9 cellular contexts compared by ENCODE assay signal in the genomic region with DNA sequence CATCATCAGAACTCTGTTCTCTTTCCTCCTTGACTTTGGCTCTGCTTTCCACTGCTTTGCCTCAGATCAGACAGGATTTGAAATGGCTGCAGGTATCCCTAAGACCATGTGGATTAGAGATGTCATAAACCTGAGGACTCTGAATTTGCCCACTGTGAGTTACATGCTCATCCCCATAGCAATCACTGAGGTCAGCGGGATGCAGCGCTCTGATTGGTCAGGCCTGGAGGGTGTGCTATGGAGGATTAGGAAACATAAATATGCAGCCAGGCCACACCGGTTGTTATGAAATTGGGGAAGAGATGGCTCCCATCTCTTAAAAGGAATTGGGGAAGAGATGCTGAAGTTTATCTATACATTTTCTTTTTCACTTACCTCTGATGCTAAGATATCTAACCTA.
DNase-seq lines count a peak whose midpoint lies in the region; ATAC-seq and TF ChIP-seq lines count a peak whose summit lies in the region.
"Had no signal": no experiment of that assay in that cellular context is flagged by ENCODE, and none has a peak within 500 bp of the region (broad histone marks: within the 10 kb centered on the region; RNA-seq: fewer than 3 reads in every experiment).

No MANE protein-coding gene starts in this region.

- H3K36me3 ChIP-seq in MG63: no peaks in the 10 kb centered on the region

- H3K4me3 Mint-ChIP-seq in activated CD8-positive, alpha-beta T cell treated with anti-CD3 and anti-CD28 coated beads, Interleukin-2, amount 10 ng/mL, durations not matched to agents 7 days and 5 days: no peak overlapping the region
- H3K4me3 Mint-ChIP-seq: brain had no signal

- H3K9me3 ChIP-seq in MG63: no peaks in the 10 kb centered on the region

- H3K4me1 Mint-ChIP-seq in activated CD8-positive, alpha-beta T cell treated with anti-CD3 and anti-CD28 coated beads, Interleukin-2, amount 10 ng/mL, durations not matched to agents 7 days and 5 days (ENCODE audit: low read depth): no peaks in the 10 kb centered on the region
- H3K4me1 Mint-ChIP-seq: brain had no signal

- CTCF ChIA-PET in activated CD8-positive, alpha-beta T cell treated with anti-CD3 and anti-CD28 coated beads, Interleukin-2, amount 10 ng/mL, durations not matched to agents 7 days and 5 days (lab: Charles Lee): interaction anchor here (1.3 kb wide), 1 partner anchor 7 kb away, joined by 4 read pairs; no protein-coding TSS in a partner anchor

- TF ChIP-seq CTCF in omental fat pad (IDR thresholded peaks at IDR 0.05): no peak

- no peak overlapping the region for H3K4me3 ChIP-seq in MG63

- no peaks in the 10 kb centered on the region for H3K9me3 Mint-ChIP-seq in activated CD8-positive, alpha-beta T cell treated with anti-CD3 and anti-CD28 coated beads, Interleukin-2, amount 10 ng/mL, durations not matched to agents 7 days and 5 days (ENCODE audit: insufficient read depth)
- H3K9me3 Mint-ChIP-seq: brain had no signal

- H3K27me3 ChIP-seq in MG63: no peaks in the 10 kb centered on the region

- no peak overlapping the region for H3K27ac Mint-ChIP-seq in activated CD8-positive, alpha-beta T cell treated with anti-CD3 and anti-CD28 coated beads, Interleukin-2, amount 10 ng/mL, durations not matched to agents 7 days and 5 days
- H3K27ac Mint-ChIP-seq: brain had no signal

- POLR2A ChIA-PET in activated CD8-positive, alpha-beta T cell treated with anti-CD3 and anti-CD28 coated beads, Interleukin-2, amount 10 ng/mL, durations not matched to agents 7 days and 5 days (lab: Charles Lee): no interaction called here

- ATAC-seq in GM18499 (IDR thresholded peaks at IDR 0.05; ENCODE audit: insufficient read depth, unreplicated experiment) (peak; percentile 97), HG02571 (IDR thresholded peaks at IDR 0.05; ENCODE audit: unreplicated experiment) (peak; percentile 100), Right ventricle myocardium superior (ENCODE audit: poor library complexity) (peak; percentile 49), omental fat pad (ENCODE audit: low FRiP score) (no peak)
- ATAC-seq in activated CD8-positive, alpha-beta T cell treated with anti-CD3 and anti-CD28 coated beads, Interleukin-2, amount 10 ng/mL, durations not matched to agents 7 days and 5 days: peak; percentile 65

- intact Hi-C loops in Right ventricle myocardium superior (cut with DNase I): loop anchor here (10.0 kb wide), 1 partner anchor 178 kb away; no protein-coding TSS in a partner anchor

- DNase-seq in A172 (ENCODE audit: low spot score) (peak; percentile 81), MG63 (peak; percentile 54), Right ventricle myocardium superior (peak; percentile 70), omental fat pad (ENCODE audit: low spot score) (no peak)
- DNase-seq in activated CD8-positive, alpha-beta T cell treated with anti-CD3 and anti-CD28 coated beads, Interleukin-2, amount 10 ng/mL, durations not matched to agents 7 days and 5 days: peak; percentile 36
- peak; percentile 44 for DNase-seq in stimulated activated CD8-positive, alpha-beta memory T cell treated with anti-CD3 and anti-CD28 coated beads, Interleukin-4, amount 100 ng/mL, for 48 hours

- H3K36me3 Mint-ChIP-seq in activated CD8-positive, alpha-beta T cell treated with anti-CD3 and anti-CD28 coated beads, Interleukin-2, amount 10 ng/mL, durations not matched to agents 7 days and 5 days (ENCODE audit: low read depth): no peaks in the 10 kb centered on the region
- H3K36me3 Mint-ChIP-seq: brain had no signal

- H3K27me3 Mint-ChIP-seq in activated CD8-positive, alpha-beta T cell treated with anti-CD3 and anti-CD28 coated beads, Interleukin-2, amount 10 ng/mL, durations not matched to agents 7 days and 5 days (ENCODE audit: low read depth): peaks cover 5% of the 10 kb centered on the region
